In the genomic region with DNA sequence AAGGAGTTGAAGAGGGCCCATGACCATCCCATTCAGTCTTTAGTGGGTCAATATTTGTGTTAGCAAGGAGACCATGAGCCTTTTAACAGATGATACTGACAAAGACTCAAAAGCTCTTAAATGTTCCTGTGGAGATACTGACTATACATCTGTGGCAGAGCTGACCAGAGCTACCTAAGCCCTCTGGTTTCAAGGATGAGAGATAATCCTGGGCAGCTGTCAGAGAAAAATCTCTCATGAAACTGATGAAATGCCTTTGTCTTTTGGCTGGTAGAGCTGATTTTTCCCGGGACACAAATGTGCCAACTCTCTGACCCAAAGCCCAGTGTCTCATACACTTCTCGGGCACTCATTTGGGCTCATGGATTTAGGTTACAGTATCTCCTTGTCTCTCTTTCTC, we compare ENCODE assay signal across 24 cellular contexts.
A peak's percentile ranks its signal among the peaks of the same experiment; 100 is the strongest.
DNase-seq lines count a peak whose midpoint lies in the region; ATAC-seq lines count a peak whose summit lies in the region.
"Had no signal": no experiment of that assay in that cellular context is flagged by ENCODE, and none has a peak within 500 bp of the region (broad histone marks: within the 10 kb centered on the region; RNA-seq: fewer than 3 reads in every experiment).

No MANE protein-coding gene starts in this region.

- H3K4me1 Mint-ChIP-seq in activated CD8-positive, alpha-beta memory T cell treated with anti-CD3 and anti-CD28 coated beads, Interleukin-2, amount 10 ng/mL, durations not matched to agents 7 days and 5 days: peaks cover 78% of the 10 kb centered on the region
- H3K4me1 Mint-ChIP-seq in activated naive CD8-positive, alpha-beta T cell treated with anti-CD3 and anti-CD28 coated beads, Interleukin-2, amount 10 ng/mL, durations not matched to agents 7 days and 5 days: peaks cover 80% of the 10 kb centered on the region

- H3K4me3 Mint-ChIP-seq in activated CD8-positive, alpha-beta memory T cell treated with anti-CD3 and anti-CD28 coated beads, Interleukin-2, amount 10 ng/mL, durations not matched to agents 7 days and 5 days: no peak overlapping the region
- H3K4me3 Mint-ChIP-seq in activated naive CD8-positive, alpha-beta T cell treated with anti-CD3 and anti-CD28 coated beads, Interleukin-2, amount 10 ng/mL, durations not matched to agents 7 days and 5 days: no peak overlapping the region
- H3K4me3 Mint-ChIP-seq: activated CD4-positive, alpha-beta T cell treated with anti-CD3 and anti-CD28 coated beads for 36 hours; activated T-cell treated with anti-CD3 and anti-CD28 coated beads, Interleukin-2, amount 50 U/mL, for 24 hours; dendritic cell treated with granulocyte-macrophage colony-stimulating factor and Interleukin-4, amounts not matched to agents 40 ng/mL and 50 ng/mL, for 4 days; endodermal cell; memory B cell had no signal

- CTCF ChIA-PET in activated CD8-positive, alpha-beta memory T cell treated with anti-CD3 and anti-CD28 coated beads, Interleukin-2, amount 10 ng/mL, durations not matched to agents 7 days and 5 days (lab: Charles Lee): interaction anchor here (0.7 to 12.4 kb wide), 17 partner anchors 12 to 867 kb away, joined by 3 to 173 read pairs (median 5); no protein-coding TSS in a partner anchor

- H3K9me3 Mint-ChIP-seq in activated CD8-positive, alpha-beta memory T cell treated with anti-CD3 and anti-CD28 coated beads, Interleukin-2, amount 10 ng/mL, durations not matched to agents 7 days and 5 days (ENCODE audit: low read depth): no peaks in the 10 kb centered on the region
- peaks cover 1% of the 10 kb centered on the region for H3K9me3 Mint-ChIP-seq in activated naive CD8-positive, alpha-beta T cell treated with anti-CD3 and anti-CD28 coated beads, Interleukin-2, amount 10 ng/mL, durations not matched to agents 7 days and 5 days
- H3K9me3 Mint-ChIP-seq: activated T-cell treated with anti-CD3 and anti-CD28 coated beads, Interleukin-2, amount 50 U/mL, for 24 hours; dendritic cell treated with granulocyte-macrophage colony-stimulating factor and Interleukin-4, amounts not matched to agents 40 ng/mL and 50 ng/mL, for 4 days; endodermal cell; memory B cell had no signal

- H3K36me3 Mint-ChIP-seq in activated CD8-positive, alpha-beta memory T cell treated with anti-CD3 and anti-CD28 coated beads, Interleukin-2, amount 10 ng/mL, durations not matched to agents 7 days and 5 days: peaks cover 16% of the 10 kb centered on the region
- peaks cover 22% of the 10 kb centered on the region for H3K36me3 Mint-ChIP-seq in activated naive CD8-positive, alpha-beta T cell treated with anti-CD3 and anti-CD28 coated beads, Interleukin-2, amount 10 ng/mL, durations not matched to agents 7 days and 5 days
- H3K36me3 Mint-ChIP-seq: memory B cell had no signal

- POLR2A ChIA-PET in activated naive CD8-positive, alpha-beta T cell treated with anti-CD3 and anti-CD28 coated beads, Interleukin-2, amount 10 ng/mL, durations not matched to agents 7 days and 5 days (lab: Charles Lee): interaction anchor here (0.8 to 8.9 kb wide), 10 partner anchors 20 to 925 kb away, joined by 3 to 104 read pairs (median 6); a partner anchor contains a TSS

- H3K27me3 Mint-ChIP-seq in activated CD8-positive, alpha-beta memory T cell treated with anti-CD3 and anti-CD28 coated beads, Interleukin-2, amount 10 ng/mL, durations not matched to agents 7 days and 5 days: no peaks in the 10 kb centered on the region
- no peaks in the 10 kb centered on the region for H3K27me3 Mint-ChIP-seq in activated naive CD8-positive, alpha-beta T cell treated with anti-CD3 and anti-CD28 coated beads, Interleukin-2, amount 10 ng/mL, durations not matched to agents 7 days and 5 days
- H3K27me3 Mint-ChIP-seq: activated CD4-positive, alpha-beta T cell treated with anti-CD3 and anti-CD28 coated beads for 36 hours; activated T-cell treated with anti-CD3 and anti-CD28 coated beads, Interleukin-2, amount 50 U/mL, for 24 hours; dendritic cell treated with granulocyte-macrophage colony-stimulating factor and Interleukin-4, amounts not matched to agents 40 ng/mL and 50 ng/mL, for 4 days had no signal

- no peak for DNase-seq in activated CD8-positive, alpha-beta memory T cell treated with anti-CD3 and anti-CD28 coated beads, Interleukin-2, amount 10 ng/mL, durations not matched to agents 7 days and 5 days
- DNase-seq in activated CD8-positive, alpha-beta memory T cell treated with anti-CD3 and anti-CD28 coated beads, Interleukin-2, amount 50 U/mL, for 48 hours: no peak
- DNase-seq in NCI-H69 (lab: John Stamatoyannopoulos, UW) (peak; percentile 80), GM19238 (ENCODE audit: insufficient read length, low spot score) (no peak)
- no peak for DNase-seq in activated naive CD8-positive, alpha-beta T cell treated with anti-CD3 and anti-CD28 coated beads, Interleukin-2, amount 10 ng/mL, durations not matched to agents 7 days and 5 days
- DNase-seq in NK-92 treated with Interleukin-12 subunit alpha and Interleukin-12 subunit beta, amount 100 ng/mL, for 24 hours (lab: John Stamatoyannopoulos, UW): no peak
- DNase-seq: activated CD4-positive, alpha-beta T cell treated with anti-CD3 and anti-CD28 coated beads for 36 hours; activated gamma-delta T cell; activated T-cell treated with anti-CD3 and anti-CD28 coated beads, Interleukin-2, amount 50 U/mL, for 24 hours; adrenal gland; body of pancreas; endodermal cell; H7; KG1; left lung; MG63; NCI-H345; NCI-H774; RPMI8226; small intestine; stimulated activated naive CD4-positive, alpha-beta T cell treated with Interleukin-2 at 50 U/mL for 16 hours had no signal

- H3K27ac Mint-ChIP-seq in activated CD8-positive, alpha-beta memory T cell treated with anti-CD3 and anti-CD28 coated beads, Interleukin-2, amount 10 ng/mL, durations not matched to agents 7 days and 5 days: peak overlapping the region; percentile 85
- peak overlapping the region; percentile 92 for H3K27ac Mint-ChIP-seq in activated naive CD8-positive, alpha-beta T cell treated with anti-CD3 and anti-CD28 coated beads, Interleukin-2, amount 10 ng/mL, durations not matched to agents 7 days and 5 days
- H3K27ac Mint-ChIP-seq: dendritic cell treated with granulocyte-macrophage colony-stimulating factor and Interleukin-4, amounts not matched to agents 40 ng/mL and 50 ng/mL, for 4 days; endodermal cell; memory B cell had no signal

- no peak for ATAC-seq in activated CD8-positive, alpha-beta memory T cell treated with anti-CD3 and anti-CD28 coated beads, Interleukin-2, amount 10 ng/mL, durations not matched to agents 7 days and 5 days
- ATAC-seq in activated naive CD8-positive, alpha-beta T cell treated with anti-CD3 and anti-CD28 coated beads, Interleukin-2, amount 10 ng/mL, durations not matched to agents 7 days and 5 days (ENCODE audit: low read depth): no peak
- no peak for ATAC-seq in HG03135 (IDR thresholded peaks at IDR 0.05; ENCODE audit: unreplicated experiment)
- ATAC-seq: activated CD4-positive, alpha-beta T cell treated with anti-CD3 and anti-CD28 coated beads for 36 hours; body of pancreas; left lung had no signal
